1 cellular context compared by ENCODE assay signal in genomic region chr13:43522788-43523187, GRCh38.
TF ChIP-seq lines count a peak whose summit lies in the region.

No MANE protein-coding gene starts in this region.

TF ChIP-seq in IMR-90, 13 proteins besides CTCF, POLR2A, EP300 and RAD21:
- TF ChIP-seq ELK1 (IDR thresholded peaks at IDR 0.05; ENCODE audit: borderline replicate concordance, low read depth, low read length) (no peak), MXI1 (IDR thresholded peaks at IDR 0.05; ENCODE audit: borderline replicate concordance, low read depth, low read length) (no peak), CHD1 (IDR thresholded peaks at IDR 0.05; ENCODE audit: low read depth, low read length) (no peak), SMC3 (IDR thresholded peaks at IDR 0.05; ENCODE audit: low read depth, low read length) (no peak), NFE2L2 (IDR thresholded peaks at IDR 0.05; ENCODE audit: low read depth, low read length) (no peak), CEBPB (IDR thresholded peaks at IDR 0.05; ENCODE audit: low read depth, low read length) (no peak), MAFK (IDR thresholded peaks at IDR 0.05; ENCODE audit: low read depth, low read length) (no peak), FOS (IDR thresholded peaks at IDR 0.05; ENCODE audit: low read depth, low read length) (no peak), RCOR1 (IDR thresholded peaks at IDR 0.05; ENCODE audit: insufficient replicate concordance, low read length) (no peak)
